27 cellular contexts compared by ENCODE assay signal in genomic region chr10:109929501-109930219, GRCh38. TPM values are rescaled to one million over a fixed set of nuclear protein-coding genes. Genes with fewer than 3 reads are reported as not detected.
DNase-seq lines count a peak whose midpoint lies in the region; ATAC-seq, FAIRE-seq and TF ChIP-seq lines count a peak whose summit lies in the region.
"Had no signal": no experiment of that assay in that cellular context is flagged by ENCODE, and none has a peak within 500 bp of the region (broad histone marks: within the 10 kb centered on the region; RNA-seq: fewer than 3 reads in every experiment).

No MANE protein-coding gene starts in this region.

- WGBS in SK-N-SH (ENCODE audit: low lambda C conversion rate): 33% methylated on average over 3 of the region's 3 CpGs

- H3K4me3 ChIP-seq in ACC112 (ENCODE audit: low read depth, low read length): no peak overlapping the region
- no peak overlapping the region for H3K4me3 ChIP-seq in HL-60 (replicated peaks; ENCODE audit: insufficient read depth, low read length)
- no peak overlapping the region for H3K4me3 ChIP-seq in SK-N-SH (ENCODE audit: low read depth in 2 of 2, low read length in 1 of 2)
- no peak overlapping the region for H3K4me3 ChIP-seq in fibroblast of mammary gland (ENCODE audit: control insufficient read depth, low read depth, low read length)
- H3K4me3 ChIP-seq in dorsolateral prefrontal cortex: no peak overlapping the region
- H3K4me3 ChIP-seq in tibial artery: no peak overlapping the region
- H3K4me3 ChIP-seq: BLaER1, Peyer's patch, prostate gland had no signal

- no peak overlapping the region for H3K9ac ChIP-seq in SK-N-SH
- H3K9ac ChIP-seq: BLaER1 had no signal

- peak; percentile 36 to 60 for DNase-seq in HL-60 (ENCODE audit: low read depth in 1 of 2, low spot score in 1 of 2)
- DNase-seq in SK-N-SH: no peak
- peak; percentile 55 for DNase-seq in fibroblast of mammary gland (ENCODE audit: low read depth)
- DNase-seq in dorsolateral prefrontal cortex: no peak
- no peak for DNase-seq in RCC 7860 (ENCODE audit: low spot score)
- no peak for DNase-seq in tibial artery
- no peak for DNase-seq in foreskin keratinocyte
- DNase-seq: activated CD4-positive, alpha-beta T cell treated with anti-CD3 and anti-CD28 coated beads for 48 hours; activated naive CD4-positive, alpha-beta T cell; activated T-cell treated with anti-CD3 and anti-CD28 coated beads, Interleukin-2, amount 50 U/mL, for 48 hours; amniotic stem cell; COR-L47; dermis blood vessel endothelial cell; DMS79; H7; left cardiac atrium; NCI-H1417; NCI-H2081; NCI-H345; NCI-H82; Peyer's patch; T-helper 2 cell had no signal

- peak overlapping the region; percentile 61 for H3K27ac ChIP-seq in ACC112 (ENCODE audit: low read depth, low read length)
- no peak overlapping the region for H3K27ac ChIP-seq in HL-60 (replicated peaks)
- H3K27ac ChIP-seq in SK-N-SH (ENCODE audit: low read depth in 2 of 2, low read length in 1 of 2): no peak overlapping the region
- H3K27ac ChIP-seq in dorsolateral prefrontal cortex: peak overlapping the region in 2 of 59 donors; percentile 11 to 32
- no peak overlapping the region for H3K27ac ChIP-seq in tibial artery
- H3K27ac ChIP-seq in foreskin keratinocyte: no peak overlapping the region
- H3K27ac ChIP-seq: BLaER1, neutrophil, Peyer's patch, prostate gland had no signal

- CTCF ChIA-PET in SK-N-SH (lab: Yijun Ruan, JAX): interaction anchor here (2.0 kb wide), 1 partner anchor 45 kb away, joined by 12 read pairs; no protein-coding TSS in a partner anchor

- H4K20me1 ChIP-seq in SK-N-SH (ENCODE audit: insufficient read depth): no peaks in the 10 kb centered on the region
- H4K20me1 ChIP-seq: BLaER1 had no signal

- H3K27me3 ChIP-seq in ACC112 (ENCODE audit: insufficient read depth, low read length): no peaks in the 10 kb centered on the region
- no peaks in the 10 kb centered on the region for H3K27me3 ChIP-seq in HL-60 (ENCODE audit: insufficient read depth, poor library complexity, severe bottlenecking)
- no peaks in the 10 kb centered on the region for H3K27me3 ChIP-seq in SK-N-SH (ENCODE audit: insufficient read depth)
- no peaks in the 10 kb centered on the region for H3K27me3 ChIP-seq in dorsolateral prefrontal cortex
- H3K27me3 ChIP-seq in tibial artery: no peaks in the 10 kb centered on the region
- H3K27me3 ChIP-seq in foreskin keratinocyte: no peaks in the 10 kb centered on the region
- H3K27me3 ChIP-seq: BLaER1, neutrophil, Peyer's patch had no signal

- H3K9me3 ChIP-seq in SK-N-SH: no peaks in the 10 kb centered on the region
- no peaks in the 10 kb centered on the region for H3K9me3 ChIP-seq in tibial artery
- H3K9me3 ChIP-seq: BLaER1, neutrophil, Peyer's patch, prostate gland had no signal

- H3F3A ChIP-seq in SK-N-SH (replicated peaks; ENCODE audit: insufficient read depth): no peaks in the 10 kb centered on the region

- no peak for TF ChIP-seq RAD21 in SK-N-SH (IDR thresholded peaks at IDR 0.05; ENCODE audit: low read length)

- ATAC-seq in foreskin keratinocyte: no peak
- ATAC-seq: left cardiac atrium had no signal

- no peaks in the 10 kb centered on the region for H3K9me2 ChIP-seq in SK-N-SH

- intact Hi-C loops in dorsolateral prefrontal cortex (cut with DNase I): no loop called here
- intact Hi-C loops in tibial artery (cut with DNase I; ENCODE audit: low total_unique reads): no loop called here

- H2AFZ ChIP-seq in ACC112 (ENCODE audit: low read length, unreplicated experiment): peak overlapping the region; percentile 46
- H2AFZ ChIP-seq in SK-N-SH (ENCODE audit: low read depth): no peak overlapping the region

- TF ChIP-seq CTCF in HL-60 (IDR thresholded peaks at IDR 0.05; ENCODE audit: insufficient read depth, low read length) (no peak), SK-N-SH (IDR thresholded peaks at IDR 0.05) (no peak), fibroblast of mammary gland (conservative IDR thresholded peaks at IDR 0.05; ENCODE audit: control insufficient read depth, insufficient read depth, low read depth, low read length) (no peak), dorsolateral prefrontal cortex (IDR thresholded peaks at IDR 0.05 in 54 of 56, conservative IDR thresholded peaks at IDR 0.05 in 2 of 56; ENCODE audit: low read depth in 1 of 56, partially characterized antibody in 56 of 56) (no peak), tibial artery (IDR thresholded peaks at IDR 0.05) (no peak), foreskin keratinocyte (conservative IDR thresholded peaks at IDR 0.05) (no peak)

- H3K79me2 ChIP-seq in ACC112 (ENCODE audit: control insufficient read depth, insufficient read depth, low read length, unreplicated experiment) (no peaks in the 10 kb centered on the region), SK-N-SH (ENCODE audit: insufficient read depth) (no peaks in the 10 kb centered on the region)

- FAIRE-seq in RCC 7860 (lab: Jason Lieb, UNC): no peak
- FAIRE-seq: urothelium cell line had no signal

- POLR2A ChIA-PET in SK-N-SH (lab: Yijun Ruan, JAX): no interaction called here

- TF ChIP-seq EP300 in SK-N-SH (IDR thresholded peaks at IDR 0.05; ENCODE audit: borderline replicate concordance in 1 of 2, low read depth in 1 of 2, low read length in 1 of 2): no peak

- H3K36me3 ChIP-seq in ACC112 (ENCODE audit: insufficient read depth, low read length) (no peaks in the 10 kb centered on the region), SK-N-SH (replicated peaks in 1 of 2; ENCODE audit: control insufficient read depth in 1 of 2, insufficient read depth in 2 of 2, low read length in 1 of 2) (no peaks in the 10 kb centered on the region), tibial artery (no peaks in the 10 kb centered on the region)
- H3K36me3 ChIP-seq: BLaER1, neutrophil, Peyer's patch, prostate gland had no signal

- H3K4me1 ChIP-seq in ACC112 (ENCODE audit: control insufficient read depth, insufficient read depth, low read length, unreplicated experiment): peaks cover 26% of the 10 kb centered on the region
- H3K4me1 ChIP-seq in SK-N-SH (ENCODE audit: control insufficient read depth in 1 of 2, insufficient read depth in 2 of 2, low read depth in 1 of 2, low read length in 1 of 2): peaks cover 3 to 7% of the 10 kb centered on the region in 2 experiments; a peak in 3 of 4 replicates
- H3K4me1 ChIP-seq in tibial artery: no peaks in the 10 kb centered on the region
- peaks cover 6% of the 10 kb centered on the region for H3K4me1 ChIP-seq in foreskin keratinocyte
- H3K4me1 ChIP-seq: prostate gland had no signal

- no peak overlapping the region for H3K4me2 ChIP-seq in SK-N-SH
- H3K4me2 ChIP-seq: BLaER1 had no signal

TF ChIP-seq in SK-N-SH, 30 proteins besides CTCF, POLR2A, EP300 and RAD21:
- TF ChIP-seq GATA2 (CRISPR knock-in tag; IDR thresholded peaks at IDR 0.05) (no peak), TCF12 (IDR thresholded peaks at IDR 0.05) (peak; percentile 63), GABPA (IDR thresholded peaks at IDR 0.05; ENCODE audit: low read depth) (no peak), RXRA (IDR thresholded peaks at IDR 0.05; ENCODE audit: borderline replicate concordance, low read depth) (no peak), JUND (IDR thresholded peaks at IDR 0.05) (no peak), REST (IDR thresholded peaks at IDR 0.05; ENCODE audit: low read depth, low read length) (no peak)
TF ChIP-seq in SK-N-SH: peak in this region for 1.

RNA-seq across cellular contexts. Expression of gene XPNPEP1, which starts 6.3 kb away (rescaled TPM):
- polyA plus RNA-seq in SK-N-SH (2012; rRNA removed) (167 and 190 TPM in 2 replicates), foreskin keratinocyte (37.5 and 43.8 TPM in 2 replicates)
- 122 and 146 TPM in 2 replicates for polyA plus RNA-seq in SK-N-SH (2012; cell fraction: cytosol; rRNA removed)
- 264 and 305 TPM in 2 replicates for polyA plus RNA-seq in SK-N-SH (2012; cell fraction: nucleus; rRNA removed)
- total RNA-seq in dorsolateral prefrontal cortex (10 to 100 TPM; 42.7 to 96.7 (median 63.5) TPM), foreskin keratinocyte (58.8 TPM in 2 replicates)

Comparison
In these comparisons a context has a peak if more than half of its experiments do, and no peak if none do; other contexts are left out.
1. DNase-seq: peak in HL-60 (2 of 2) and fibroblast of mammary gland (single experiment); none in SK-N-SH (single experiment), dorsolateral prefrontal cortex (0 of 10), RCC 7860 (single experiment), tibial artery (0 of 2) and foreskin keratinocyte (0 of 2).